ENCODE assay signal across 8 cellular contexts in genomic region chr2:61135510-61135909, GRCh38. TPM values are rescaled to one million over a fixed set of nuclear protein-coding genes. Genes with fewer than 3 reads are reported as not detected.
DNase-seq lines count a peak whose midpoint lies in the region; ATAC-seq and TF ChIP-seq lines count a peak whose summit lies in the region.

No MANE protein-coding gene starts in this region.

- H3K9me3 Mint-ChIP-seq in GM23338: no peaks in the 10 kb centered on the region
- H3K9me3 Mint-ChIP-seq in CD8-positive, alpha-beta memory T cell: no peaks in the 10 kb centered on the region

- H2AFZ ChIP-seq in GM23338: no peak overlapping the region

- no peaks in the 10 kb centered on the region for H3K79me2 ChIP-seq in GM23338 (replicated peaks; ENCODE audit: insufficient read depth)

- H3K9me2 ChIP-seq in GM23338 (ENCODE audit: insufficient read depth): no peaks in the 10 kb centered on the region

- ATAC-seq in GM23338: no peak
- ATAC-seq in aorta (ENCODE audit: low FRiP score): peak; percentile 65
- no peak for ATAC-seq in GM18517 (IDR thresholded peaks at IDR 0.05; ENCODE audit: unreplicated experiment)

- H3K27ac ChIP-seq in A673 (ENCODE audit: low read depth, low read length, poor library complexity, severe bottlenecking) (no peak overlapping the region), GM23338 (ENCODE audit: low read depth) (no peak overlapping the region), cardiac muscle cell (no peak overlapping the region), aorta (ENCODE audit: low read depth in 1 of 2, low read length in 2 of 2) (no peak overlapping the region)
- no peak overlapping the region for H3K27ac ChIP-seq in CD8-positive, alpha-beta memory T cell (ENCODE audit: low read depth, low read length)

- POLR2A ChIA-PET in A673 (lab: Charles Lee; ENCODE audit: low non-redundant PET): no interaction called here
- POLR2A ChIA-PET in CD8-positive, alpha-beta memory T cell (lab: Charles Lee): interaction anchor here (1.0 kb wide), 1 partner anchor 10 kb away, joined by 3 read pairs; no protein-coding TSS in a partner anchor

- no peaks in the 10 kb centered on the region for H3K9me3 ChIP-seq in A673 (ENCODE audit: low read depth, low read length, poor library complexity, severe bottlenecking)
- no peaks in the 10 kb centered on the region for H3K9me3 ChIP-seq in cardiac muscle cell (ENCODE audit: low read depth)
- no peaks in the 10 kb centered on the region for H3K9me3 ChIP-seq in aorta (ENCODE audit: control insufficient read depth, low read length)
- H3K9me3 ChIP-seq in CD8-positive, alpha-beta memory T cell (ENCODE audit: low read length): no peaks in the 10 kb centered on the region

- no peaks in the 10 kb centered on the region for H3K27me3 Mint-ChIP-seq in GM23338 (ENCODE audit: insufficient read depth, low read depth, poor library complexity)
- H3K27me3 Mint-ChIP-seq in CD8-positive, alpha-beta memory T cell: no peaks in the 10 kb centered on the region

- CTCF ChIA-PET in A673 (lab: Charles Lee): interaction anchor here (0.5 to 1.1 kb wide), 4 partner anchors 9 to 763 kb away, joined by 3 to 6 read pairs (median 4); no protein-coding TSS in a partner anchor
- CTCF ChIA-PET in CD8-positive, alpha-beta memory T cell (lab: Charles Lee): interaction anchor here (1.2 to 1.7 kb wide), 4 partner anchors 9 to 368 kb away, joined by 3 to 4 read pairs (median 4); no protein-coding TSS in a partner anchor

- in situ Hi-C loops in SK-MEL-5 (cut with HindIII; ENCODE audit: low pct_unique_long_range_greater_than_20kb, low sequenced_read_pairs): no loop called here

- no peak overlapping the region for H3K27ac Mint-ChIP-seq in GM23338
- H3K27ac Mint-ChIP-seq in CD8-positive, alpha-beta memory T cell: peak overlapping the region in 4 of 8 donors; percentile 29 to 53 (median 34)

- H4K20me1 ChIP-seq in GM23338 (replicated peaks; ENCODE audit: insufficient read depth): no peaks in the 10 kb centered on the region

- BruUV-seq in A673 (replicated peaks; lab: Mats Ljungman, UMichigan): no TSS peak

- intact Hi-C loops in A673 (cut with micrococcal nuclease; ENCODE audit: unreplicated experiment) (loop anchor here (2.0 kb wide), 1 partner anchor 523 kb away; no protein-coding TSS in a partner anchor), aorta (cut with DNase I) (no loop called here)

- H3K4me1 ChIP-seq in A673 (ENCODE audit: insufficient read depth, low read length, poor library complexity, severe bottlenecking) (no peaks in the 10 kb centered on the region), GM23338 (ENCODE audit: insufficient read depth) (no peaks in the 10 kb centered on the region), cardiac muscle cell (ENCODE audit: low read depth) (no peaks in the 10 kb centered on the region), aorta (ENCODE audit: control insufficient read depth in 1 of 2, insufficient read depth in 2 of 2, low read length in 2 of 2) (no peaks in the 10 kb centered on the region)
- no peaks in the 10 kb centered on the region for H3K4me1 ChIP-seq in CD8-positive, alpha-beta memory T cell (ENCODE audit: insufficient read depth, low read length)

- no peaks in the 10 kb centered on the region for H3K36me3 ChIP-seq in A673 (ENCODE audit: insufficient read depth, low read length, poor library complexity, severe bottlenecking)
- H3K36me3 ChIP-seq in GM23338 (ENCODE audit: insufficient read depth): no peaks in the 10 kb centered on the region
- H3K36me3 ChIP-seq in cardiac muscle cell: no peaks in the 10 kb centered on the region
- H3K36me3 ChIP-seq in aorta (ENCODE audit: control insufficient read depth in 1 of 2, insufficient read depth in 2 of 2, low read length in 1 of 2): no peaks in the 10 kb centered on the region
- no peaks in the 10 kb centered on the region for H3K36me3 ChIP-seq in CD8-positive, alpha-beta memory T cell (ENCODE audit: insufficient read depth, low read length)

- WGBS in aorta, 2 donors: 8% methylated on average over 3 of the region's 3 CpGs

- TF ChIP-seq CTCF in A673 (conservative IDR thresholded peaks at IDR 0.05; ENCODE audit: low read depth, low read length) (peak; percentile 60), GM23338 (conservative IDR thresholded peaks at IDR 0.05; ENCODE audit: low read depth in 2 of 2) (peak; percentile 35 to 56), cardiac muscle cell (IDR thresholded peaks at IDR 0.05; ENCODE audit: low read depth, low read length) (peak; percentile 56)

- no peaks in the 10 kb centered on the region for H3K27me3 ChIP-seq in A673 (replicated peaks; ENCODE audit: insufficient read depth, low read depth, low read length, poor library complexity)
- no peaks in the 10 kb centered on the region for H3K27me3 ChIP-seq in GM23338 (ENCODE audit: insufficient read depth)
- H3K27me3 ChIP-seq in cardiac muscle cell: no peaks in the 10 kb centered on the region
- no peaks in the 10 kb centered on the region for H3K27me3 ChIP-seq in aorta (ENCODE audit: control insufficient read depth in 1 of 2, insufficient read depth in 2 of 2, low read length in 1 of 2)
- no peaks in the 10 kb centered on the region for H3K27me3 ChIP-seq in CD8-positive, alpha-beta memory T cell (ENCODE audit: insufficient read depth, low read length, poor library complexity, severe bottlenecking)

- H3K4me2 ChIP-seq in GM23338: no peak overlapping the region

- H3F3A ChIP-seq in GM23338 (replicated peaks; ENCODE audit: low read depth): no peaks in the 10 kb centered on the region

- H3K4me3 ChIP-seq in A673 (ENCODE audit: low read depth, low read length, poor library complexity, severe bottlenecking) (no peak overlapping the region), GM23338 (no peak overlapping the region), cardiac muscle cell (no peak overlapping the region), aorta (ENCODE audit: low read length in 2 of 2) (no peak overlapping the region)
- no peak overlapping the region for H3K4me3 ChIP-seq in CD8-positive, alpha-beta memory T cell (ENCODE audit: low read length)

- H3K4me1 Mint-ChIP-seq in GM23338: no peaks in the 10 kb centered on the region
- no peaks in the 10 kb centered on the region for H3K4me1 Mint-ChIP-seq in CD8-positive, alpha-beta memory T cell

- DNase-seq in A673 (ENCODE audit: low spot score): peak; percentile 51
- DNase-seq in GM23338 (ENCODE audit: low spot score): peak; percentile 6
- peak; percentile 62 for DNase-seq in SK-MEL-5 (ENCODE audit: low read depth, low spot score)
- peak; percentile 3 to 79 for DNase-seq in cardiac muscle cell (ENCODE audit: low read depth in 1 of 2, low spot score in 1 of 2)
- no peak for DNase-seq in aorta
- no peak for DNase-seq in activated CD8-positive, alpha-beta memory T cell treated with anti-CD3 and anti-CD28 coated beads, Interleukin-2, amount 50 U/mL, for 4 hours
- no peak for DNase-seq in CD8-positive, alpha-beta memory T cell

- H3K4me3 Mint-ChIP-seq in GM23338: no peak overlapping the region
- no peak overlapping the region for H3K4me3 Mint-ChIP-seq in CD8-positive, alpha-beta memory T cell

- H3K36me3 Mint-ChIP-seq in GM23338 (ENCODE audit: low read depth): no peaks in the 10 kb centered on the region
- H3K36me3 Mint-ChIP-seq in CD8-positive, alpha-beta memory T cell: no peaks in the 10 kb centered on the region

TF ChIP-seq in GM23338, 12 proteins besides CTCF, POLR2A, EP300 and RAD21:
- TF ChIP-seq STAT1 (IDR thresholded peaks at IDR 0.05; ENCODE audit: unreplicated experiment): no peak

RNA-seq across cellular contexts. Expression of gene C2orf74, which starts 26.5 kb away (rescaled TPM):
- 6.0 and 7.1 TPM in 2 replicates for total RNA-seq in A673 (2021)
- 4.3 and 5.7 TPM in 2 replicates for total RNA-seq in GM23338 (2014; rRNA removed; shearing (Covaris generic))
- polyA plus RNA-seq in GM23338 (2016; fragmentation: Nextera tagmentation; extraction: Ambion mirVana): 18.2 and 21.5 TPM in 2 replicates
- total RNA-seq in SK-MEL-5 (2014; rRNA removed; shearing (Covaris generic)): 25.2 and 29.0 TPM in 2 replicates
- polyA plus RNA-seq in SK-MEL-5 (2015; cell fraction: cytosol; rRNA removed): 18.8 and 23.6 TPM in 2 replicates
- 4.8 and 9.4 TPM in 2 replicates for polyA plus RNA-seq in SK-MEL-5 (2015; cell fraction: nucleus; rRNA removed)
- 17.1 and 17.5 TPM in 2 replicates for total RNA-seq in cardiac muscle cell
- polyA plus RNA-seq in cardiac muscle cell: 43.0 and 45.8 TPM in 2 replicates
- total RNA-seq in aorta: 10 to 100 TPM in 1 of 2 donors, 1 to 10 TPM in 1; 4.8 to 19.1 TPM
- polyA plus RNA-seq in aorta: 10 to 100 TPM; 19.1 to 69.0 TPM
- 10 to 100 TPM; 12.5 to 14.1 TPM for total RNA-seq in CD8-positive, alpha-beta memory T cell
- polyA plus RNA-seq in CD8-positive, alpha-beta memory T cell: 46.6 TPM

Comparison
In these comparisons a context has a peak if more than half of its experiments do, and no peak if none do; other contexts are left out.
1. DNase-seq: peak in A673 (single experiment), GM23338 (single experiment), SK-MEL-5 (single experiment) and cardiac muscle cell (2 of 2); none in aorta (0 of 2), activated CD8-positive, alpha-beta memory T cell treated with anti-CD3 and anti-CD28 coated beads, Interleukin-2, amount 50 U/mL, for 4 hours (single experiment) and CD8-positive, alpha-beta memory T cell (0 of 5).
2. Peak in every context shown above with its lines, with median percentiles within 50 percentile points of each other: CTCF ChIP-seq.